Comparison of ENCODE assay signal across 21 cellular contexts in genomic region chr18:74198453-74198852, GRCh38. TPM values are rescaled to one million over a fixed set of nuclear protein-coding genes. Genes with fewer than 3 reads are reported as not detected.
"Had no signal": no experiment of that assay in that cellular context is flagged by ENCODE, and none has a peak within 500 bp of the region (broad histone marks: within the 10 kb centered on the region; RNA-seq: fewer than 3 reads in every experiment).

No MANE protein-coding gene starts in this region.

- H3K9ac ChIP-seq: neural progenitor cell had no signal

- FAIRE-seq: bronchial epithelial cell, endothelial cell of umbilical vein, urothelium cell line had no signal

- H3K36me3 ChIP-seq: esophagus squamous epithelium, neural progenitor cell, ovary, thyroid gland had no signal

- H2AFZ ChIP-seq: neural progenitor cell had no signal

- H3K4me3 ChIP-seq: esophagus squamous epithelium, neural progenitor cell, ovary, psoas muscle, skin epidermis, thyroid gland had no signal

- H3K27me3 ChIP-seq: neural progenitor cell, ovary, thyroid gland had no signal

- DNase-seq: activated CD4-positive, alpha-beta memory T cell treated with anti-CD3 and anti-CD28 coated beads, Interleukin-2, amount 10 ng/mL, durations not matched to agents 7 days and 5 days; activated CD4-positive, alpha-beta T cell treated with anti-CD3 and anti-CD28 coated beads for 48 hours; activated CD4-positive, CD25-positive, alpha-beta regulatory T cell; activated CD8-positive, alpha-beta memory T cell treated with anti-CD3 and anti-CD28 coated beads, Interleukin-2, amount 10 ng/mL, durations not matched to agents 7 days and 5 days; cerebellar nuclear complex; cortex of kidney; effector CD4-positive, alpha-beta T cell; esophagus squamous epithelium; midbrain; psoas muscle; right cardiac atrium; stimulated activated CD4-positive, alpha-beta T cell treated with anti-CD3 and anti-CD28 coated beads, Interleukin-4, amount 100 ng/mL, for 4 hours; stimulated activated naive B cell treated with anti-CD40 and anti-IgM and Interleukin-4, amounts not matched to agents 10 μg/mL and 1 μg/mL and 100 μg/mL, for 72 hours; T-cell; thyroid gland had no signal

- H3K27ac ChIP-seq: esophagus squamous epithelium, neural progenitor cell, ovary, psoas muscle, skin epidermis, thyroid gland had no signal

- H3K9me3 ChIP-seq: esophagus squamous epithelium, ovary, psoas muscle, thyroid gland had no signal

- ATAC-seq: activated CD8-positive, alpha-beta memory T cell treated with anti-CD3 and anti-CD28 coated beads, Interleukin-2, amount 10 ng/mL, durations not matched to agents 7 days and 5 days; psoas muscle; stimulated activated naive B cell treated with anti-CD40 and anti-IgM and Interleukin-4, amounts not matched to agents 10 μg/mL and 1 μg/mL and 100 μg/mL, for 72 hours; T-cell had no signal

- H3K4me2 ChIP-seq: neural progenitor cell had no signal

- H3K4me1 ChIP-seq: psoas muscle, thyroid gland had no signal

RNA-seq across cellular contexts. Expression of gene FBXO15, which starts 50.8 kb away (rescaled TPM):
- total RNA-seq: bronchial epithelial cell, endothelial cell of umbilical vein had no signal
- polyA plus RNA-seq: endothelial cell of umbilical vein had no signal
